In genomic region chr16:10641555-10641952, GRCh38 we compare ENCODE assay signal across 1 cellular context.
TF ChIP-seq lines count a peak whose summit lies in the region.

No MANE protein-coding gene starts in this region.

TF ChIP-seq in SK-N-SH, 30 proteins besides CTCF, POLR2A, EP300 and RAD21:
- no peak for TF ChIP-seq CHD2 (IDR thresholded peaks at IDR 0.05; ENCODE audit: low read length, partially characterized antibody)
- no peak for TF ChIP-seq GABPA (IDR thresholded peaks at IDR 0.05; ENCODE audit: low read depth)
- no peak for TF ChIP-seq MEF2A (IDR thresholded peaks at IDR 0.05; ENCODE audit: borderline replicate concordance, low read depth)
- no peak for TF ChIP-seq FOXJ3 (CRISPR knock-in tag; IDR thresholded peaks at IDR 0.05)
- no peak for TF ChIP-seq NFIC (IDR thresholded peaks at IDR 0.05; ENCODE audit: borderline replicate concordance)
- TF ChIP-seq MXI1 (IDR thresholded peaks at IDR 0.05; ENCODE audit: low read depth, low read length), result no peak
- no peak for TF ChIP-seq POLR2AphosphoS5 (IDR thresholded peaks at IDR 0.05; ENCODE audit: low read depth, low read length)
- no peak for TF ChIP-seq FOSL2 (IDR thresholded peaks at IDR 0.05; ENCODE audit: borderline replicate concordance, low read depth)
- no peak for TF ChIP-seq GATA2 (CRISPR knock-in tag; IDR thresholded peaks at IDR 0.05)
- no peak for TF ChIP-seq YY1 (IDR thresholded peaks at IDR 0.05; ENCODE audit: low read depth)
- TF ChIP-seq PBX3 (IDR thresholded peaks at IDR 0.05), result no peak
- no peak for TF ChIP-seq USF1 (IDR thresholded peaks at IDR 0.05; ENCODE audit: borderline replicate concordance, low read depth)
- no peak for TF ChIP-seq TEAD4 (IDR thresholded peaks at IDR 0.05; ENCODE audit: borderline replicate concordance, insufficient read depth)
TF ChIP-seq in SK-N-SH: peak in this region for 0.
